15 cellular contexts compared by ENCODE assay signal in the genomic region with DNA sequence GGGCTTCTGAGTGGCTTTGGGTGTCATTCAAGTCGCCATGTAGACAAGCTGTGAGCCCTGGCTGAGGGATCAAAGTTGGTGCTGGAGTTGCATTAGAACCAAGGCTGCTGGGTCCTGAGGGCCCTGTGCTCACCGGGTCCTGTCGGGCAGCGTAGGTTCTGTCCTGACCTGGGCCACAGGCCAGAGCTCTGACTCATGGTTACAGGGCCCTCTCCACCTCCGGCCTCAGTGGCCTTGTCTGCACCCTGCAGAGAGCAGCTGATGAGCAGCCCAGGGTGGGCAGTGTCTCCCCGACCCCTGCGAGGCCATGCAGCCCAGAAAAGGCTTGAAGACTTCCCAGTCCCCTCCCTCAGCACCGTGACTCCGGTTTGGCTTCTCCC. TPM values are rescaled to one million over a fixed set of nuclear protein-coding genes. Genes with fewer than 3 reads are reported as not detected.
"Had no signal": no experiment of that assay in that cellular context is flagged by ENCODE, and none has a peak within 500 bp of the region (broad histone marks: within the 10 kb centered on the region; RNA-seq: fewer than 3 reads in every experiment).

No MANE protein-coding gene starts in this region.

- H3K9me3 ChIP-seq: breast epithelium, colonic mucosa had no signal

- H3K27me3 ChIP-seq: colonic mucosa had no signal

- H3K36me3 ChIP-seq: breast epithelium, colonic mucosa had no signal

- DNase-seq: NCI-H2171, NCI-H446 treated with DMSO at 0.1 percent for 48 hours had no signal

- H3K27ac ChIP-seq: breast epithelium, colonic mucosa, SK-N-MC, VCaP had no signal

- H3K4me3 ChIP-seq: breast epithelium, colonic mucosa, SK-N-MC had no signal

- H3K4me1 ChIP-seq: breast epithelium, colonic mucosa had no signal

RNA-seq across cellular contexts. Expression of a gene that starts 22.5 kb away (rescaled TPM):
- total RNA-seq: activated CD4-positive, alpha-beta memory T cell treated with anti-CD3 and anti-CD28 coated beads, Interleukin-2, amount 10 ng/mL, durations not matched to agents 7 days and 5 days; activated CD4-positive, alpha-beta T cell treated with anti-CD3 and anti-CD28 coated beads for 36 hours; activated CD8-positive, alpha-beta memory T cell treated with anti-CD3 and anti-CD28 coated beads for 36 hours; activated naive CD8-positive, alpha-beta T cell treated with anti-CD3 and anti-CD28 coated beads for 36 hours; activated T-cell treated with anti-CD3 and anti-CD28 coated beads, Interleukin-2, amount 50 U/mL, for 72 hours; activated T-helper 2 cell treated with anti-CD3 and anti-CD28 coated beads, Interferon-gamma antibody, Interleukin-2, Interleukin-4, amounts not matched to agents 10 μg/mL and 5 μg/mL and 100 μg/mL, durations not matched to agents 14 hours and 24 hours and 36 hours; breast epithelium; LHCN-M2; MCF 10A; RPMI7951 had no signal

RNA-seq across cellular contexts. Expression of a gene that starts 45.2 kb away (rescaled TPM):
- total RNA-seq: activated CD4-positive, alpha-beta memory T cell treated with anti-CD3 and anti-CD28 coated beads, Interleukin-2, amount 10 ng/mL, durations not matched to agents 7 days and 5 days; activated CD4-positive, alpha-beta T cell treated with anti-CD3 and anti-CD28 coated beads for 36 hours; activated CD8-positive, alpha-beta memory T cell treated with anti-CD3 and anti-CD28 coated beads for 36 hours; activated naive CD8-positive, alpha-beta T cell treated with anti-CD3 and anti-CD28 coated beads for 36 hours; activated T-cell treated with anti-CD3 and anti-CD28 coated beads, Interleukin-2, amount 50 U/mL, for 72 hours; activated T-helper 2 cell treated with anti-CD3 and anti-CD28 coated beads, Interferon-gamma antibody, Interleukin-2, Interleukin-4, amounts not matched to agents 10 μg/mL and 5 μg/mL and 100 μg/mL, durations not matched to agents 14 hours and 24 hours and 36 hours; LHCN-M2 had no signal
